In the genomic region with DNA sequence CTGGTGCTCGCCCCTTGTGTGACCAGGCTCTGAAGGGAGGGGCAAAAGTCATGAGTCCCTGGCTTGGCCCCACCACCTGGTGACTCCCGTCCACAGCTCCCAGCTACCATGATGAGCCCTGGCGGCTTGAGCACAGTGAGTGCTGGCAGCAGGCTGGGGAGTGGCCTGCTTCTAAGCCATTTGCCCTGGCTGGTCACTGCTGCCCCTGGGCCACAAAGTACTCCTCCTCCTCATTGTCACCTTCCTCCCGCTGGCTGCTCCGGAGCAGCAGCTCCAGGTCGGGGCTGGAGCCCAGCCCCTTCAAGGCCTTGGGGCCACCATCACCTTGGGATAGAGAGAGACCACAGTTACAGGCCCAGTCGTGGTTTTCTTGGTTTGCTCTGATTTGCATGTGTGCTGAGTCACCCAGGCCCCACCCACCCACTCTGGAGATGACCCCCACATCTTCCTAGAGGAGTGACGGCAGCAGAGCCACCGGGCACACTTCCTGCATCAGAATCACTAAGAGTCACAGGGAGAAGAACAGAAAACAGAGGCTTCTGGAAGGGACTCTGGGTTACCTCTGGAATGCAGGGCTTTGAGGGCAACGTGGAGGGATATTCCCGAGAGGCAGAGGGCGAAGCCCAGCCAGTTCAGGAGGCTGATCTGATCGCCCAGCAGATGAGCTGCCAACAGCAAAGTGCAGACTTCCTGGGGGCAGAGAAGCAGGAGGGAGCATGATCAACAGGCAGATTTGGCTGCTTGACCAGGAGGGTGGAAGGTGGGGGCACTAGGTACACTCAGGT, we compare ENCODE assay signal across 1 cellular context.
TF ChIP-seq lines count a peak whose summit lies in the region.

No MANE protein-coding gene starts in this region.

TF ChIP-seq in H1, 55 proteins besides CTCF, POLR2A, EP300 and RAD21:
- no peak for TF ChIP-seq TCF12 (IDR thresholded peaks at IDR 0.05; ENCODE audit: low read depth, low read length)
- TF ChIP-seq BACH1 (IDR thresholded peaks at IDR 0.05; ENCODE audit: low read length), result 0 out of 2 replicates have a peak, but pooled peaks have one; percentile 12
